32 cellular contexts compared by ENCODE assay signal in the genomic region with DNA sequence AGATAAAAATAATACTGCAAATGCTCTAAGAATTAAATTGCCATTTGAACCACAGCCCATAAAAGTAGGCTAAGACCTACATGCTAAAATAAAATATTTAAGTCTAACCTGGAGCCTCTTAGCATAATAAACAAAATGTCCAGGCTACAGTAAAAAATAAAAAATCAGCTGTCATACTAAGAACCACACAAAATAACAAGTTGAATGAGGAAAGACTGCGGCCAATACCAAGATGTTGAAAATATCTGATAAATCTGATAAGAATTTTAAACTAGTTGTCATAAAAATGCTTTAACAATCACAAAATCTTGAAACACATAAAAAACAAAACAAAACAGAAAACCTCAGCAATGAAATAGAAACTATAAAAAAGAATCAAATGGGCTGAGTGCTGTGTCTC.
"Had no signal": no experiment of that assay in that cellular context is flagged by ENCODE, and none has a peak within 500 bp of the region (broad histone marks: within the 10 kb centered on the region; RNA-seq: fewer than 3 reads in every experiment).

No MANE protein-coding gene starts in this region.

- H3K9me3 ChIP-seq: ascending aorta, body of pancreas, breast epithelium had no signal

- H3K36me3 ChIP-seq: ascending aorta, breast epithelium, SJSA1, WERI-Rb-1 had no signal

- DNase-seq: activated CD4-positive, alpha-beta T cell treated with anti-CD3 and anti-CD28 coated beads for 1 hour; activated CD4-positive, alpha-beta T cell treated with anti-CD3 and anti-CD28 coated beads, Interleukin-2, amount 10 ng/mL, durations not matched to agents 24 days and 14 days; activated CD4-positive, alpha-beta T cell treated with anti-CD3 and anti-CD28 coated beads, Interleukin-2, amount 50 U/mL, for 4 hours; activated CD4-positive, CD25-positive, alpha-beta regulatory T cell; activated CD8-positive, alpha-beta T cell treated with anti-CD3 and anti-CD28 coated beads for 36 hours; activated effector memory CD4-positive, alpha-beta T cell treated with anti-CD3 and anti-CD28 coated beads, Interleukin-2, amount 50 U/mL, for 16 hours; activated naive CD4-positive, alpha-beta T cell; activated naive CD4-positive, alpha-beta T cell treated with anti-CD3 and anti-CD28 coated beads, Interleukin-2, amount 50 U/mL, for 16 hours; activated naive CD8-positive, alpha-beta T cell treated with anti-CD3 and anti-CD28 coated beads for 36 hours; activated T-cell treated with anti-CD3 and anti-CD28 coated beads, Interleukin-2, amount 50 U/mL, for 1 hour; activated T-cell treated with anti-CD3 and anti-CD28 coated beads, Interleukin-2, amount 50 U/mL, for 72 hours; amygdala; body of pancreas; NCI-H1105 treated with DMSO at 0.1 percent for 48 hours; NCI-H1436; NCI-H1694; NCI-H1930; NCI-H2081 treated with DMSO at 0.1 percent for 48 hours; NCI-H226; NCI-H446 treated with DMSO at 0.1 percent for 48 hours; NCI-H524 treated with DMSO at 0.1 percent for 48 hours; SHP77; SW 1271; T-helper 1 cell; T-helper 2 cell; T-helper 9 cell; WERI-Rb-1 had no signal

- H3K4me3 ChIP-seq: ascending aorta, body of pancreas, breast epithelium, SJSA1 had no signal

- ATAC-seq: activated CD8-positive, alpha-beta T cell treated with anti-CD3 and anti-CD28 coated beads for 36 hours; activated T-cell treated with anti-CD3 and anti-CD28 coated beads, Interleukin-2, amount 50 U/mL, for 72 hours; activated T-helper 17 cell treated with anti-CD3 and anti-CD28 coated beads, Interleukin-2, amount 50 U/mL, for 72 hours; body of pancreas; Panc1 had no signal

- H3K27ac ChIP-seq: body of pancreas, breast epithelium, SJSA1, WERI-Rb-1 had no signal

- H3K4me1 ChIP-seq: ascending aorta, body of pancreas, breast epithelium had no signal

- H3K27me3 ChIP-seq: ascending aorta, body of pancreas, SJSA1 had no signal
